Comparison of ENCODE assay signal across 8 cellular contexts in genomic region chr1:228405979-228406265, GRCh38. TPM values are rescaled to one million over a fixed set of nuclear protein-coding genes. Genes with fewer than 3 reads are reported as not detected.
DNase-seq lines count a peak whose midpoint lies in the region; ATAC-seq, FAIRE-seq and TF ChIP-seq lines count a peak whose summit lies in the region.

No MANE protein-coding gene starts in this region.

- H3K9me3 Mint-ChIP-seq in activated T-cell treated with anti-CD3 and anti-CD28 coated beads, Interleukin-2, amount 50 U/mL, for 72 hours = no peaks in the 10 kb centered on the region
- H3K9me3 Mint-ChIP-seq in astrocyte (ENCODE audit: unreplicated experiment) = no peaks in the 10 kb centered on the region

- no peak for DNase-seq in activated T-cell treated with anti-CD3 and anti-CD28 coated beads, Interleukin-2, amount 50 U/mL, for 72 hours
- no peak for DNase-seq in activated T-cell treated with anti-CD3 and anti-CD28 coated beads, Interleukin-2, amount 50 U/mL, for 1 hour
- DNase-seq in astrocyte (ENCODE audit: low read depth) (peak; percentile 27), upper lobe of right lung (no peak), GM19240 (ENCODE audit: insufficient read length, low spot score) (no peak), activated gamma-delta T cell treated with Interleukin-2 at 50 U/mL for 16 hours (no peak)

- no peak for TF ChIP-seq RAD21 in liver (IDR thresholded peaks at IDR 0.05)

- no peaks in the 10 kb centered on the region for H3K27me3 Mint-ChIP-seq in activated T-cell treated with anti-CD3 and anti-CD28 coated beads, Interleukin-2, amount 50 U/mL, for 72 hours (ENCODE audit: low read depth)
- H3K27me3 Mint-ChIP-seq in astrocyte (ENCODE audit: low read depth, unreplicated experiment) = no peaks in the 10 kb centered on the region

- H3K36me3 ChIP-seq in astrocyte (ENCODE audit: insufficient read depth, low read length) = peaks cover 2% of the 10 kb centered on the region
- H3K36me3 ChIP-seq in liver (ENCODE audit: control insufficient read depth in 4 of 4, insufficient read depth in 3 of 4, low read depth in 1 of 4, low read length in 3 of 4) = peaks cover 0 to under 1% (median 0%) of the 10 kb centered on the region in 4 donors
- peaks cover 6% of the 10 kb centered on the region for H3K36me3 ChIP-seq in upper lobe of right lung

- H3K4me3 ChIP-seq in astrocyte (ENCODE audit: insufficient read depth, low read depth, low read length) (peak overlapping the region; percentile 73), liver (ENCODE audit: low read depth in 1 of 3, low read length in 3 of 3) (peak overlapping the region; percentile 78 to 94 (median 91)), upper lobe of right lung (peak overlapping the region; percentile 80)

- WGBS in liver = 1% methylated on average over 25 of the region's 25 CpGs

- TF ChIP-seq CTCF in astrocyte (IDR thresholded peaks at IDR 0.05; ENCODE audit: insufficient read depth, low read depth, low read length) (no peak), liver (IDR thresholded peaks at IDR 0.05; ENCODE audit: low read depth, low read length, missing input control) (no peak), upper lobe of right lung (IDR thresholded peaks at IDR 0.05) (no peak)

- H3K79me2 ChIP-seq in astrocyte (ENCODE audit: insufficient read depth, low read length) = peaks cover 73% of the 10 kb centered on the region

- H3K9me3 ChIP-seq in astrocyte (ENCODE audit: insufficient read depth, low read depth, low read length) = no peaks in the 10 kb centered on the region
- no peaks in the 10 kb centered on the region for H3K9me3 ChIP-seq in liver (ENCODE audit: control insufficient read depth in 4 of 4, low read length in 3 of 4)
- H3K9me3 ChIP-seq in upper lobe of right lung = no peaks in the 10 kb centered on the region

- FAIRE-seq in astrocyte (lab: Jason Lieb, UNC) = no peak

- H3K4me2 ChIP-seq in astrocyte (ENCODE audit: low read length) = peak overlapping the region; percentile 98

- intact Hi-C loops in upper lobe of right lung (cut with DNase I) = no loop called here

- peaks cover 8% of the 10 kb centered on the region in 2 donors for H3K36me3 Mint-ChIP-seq in activated T-cell treated with anti-CD3 and anti-CD28 coated beads, Interleukin-2, amount 50 U/mL, for 72 hours (ENCODE audit: insufficient read depth in 2 of 2)
- peaks cover 8% of the 10 kb centered on the region for H3K36me3 Mint-ChIP-seq in astrocyte (ENCODE audit: low read depth, unreplicated experiment)

- no peak for ATAC-seq in activated T-cell treated with anti-CD3 and anti-CD28 coated beads, Interleukin-2, amount 50 U/mL, for 72 hours (replicated peaks in 1 of 2)
- ATAC-seq in HG03354 (IDR thresholded peaks at IDR 0.05; ENCODE audit: poor library complexity, severe bottlenecking, unreplicated experiment) = peak; percentile 27
- peak; percentile 27 for ATAC-seq in upper lobe of right lung

- peaks cover 58% of the 10 kb centered on the region for H3K4me1 Mint-ChIP-seq in activated T-cell treated with anti-CD3 and anti-CD28 coated beads, Interleukin-2, amount 50 U/mL, for 72 hours (ENCODE audit: low read depth)
- peaks cover 7% of the 10 kb centered on the region for H3K4me1 Mint-ChIP-seq in astrocyte (ENCODE audit: low read depth, unreplicated experiment)

- H3K27ac ChIP-seq in astrocyte (ENCODE audit: low read depth, low read length) = peak overlapping the region; percentile 60
- H3K27ac ChIP-seq in liver (ENCODE audit: low read depth in 1 of 2, low read length in 2 of 2) = no peak overlapping the region
- peak overlapping the region; percentile 87 for H3K27ac ChIP-seq in upper lobe of right lung

- peaks cover 69% of the 10 kb centered on the region for H4K20me1 ChIP-seq in astrocyte (ENCODE audit: insufficient read depth, low read length)

- H3K9ac ChIP-seq in astrocyte (ENCODE audit: low read length) (peak overlapping the region; percentile 84), liver (ENCODE audit: low read depth in 1 of 2, low read length in 2 of 2) (peak overlapping the region in 1 of 2 donors; percentile 22)

- no peaks in the 10 kb centered on the region for H3K27me3 ChIP-seq in astrocyte (ENCODE audit: insufficient read depth, low read length)
- no peaks in the 10 kb centered on the region for H3K27me3 ChIP-seq in liver (ENCODE audit: control insufficient read depth in 4 of 4, insufficient read depth in 4 of 4, low read length in 3 of 4)
- H3K27me3 ChIP-seq in upper lobe of right lung = no peaks in the 10 kb centered on the region

- peak overlapping the region; percentile 91 for H3K27ac Mint-ChIP-seq in activated T-cell treated with anti-CD3 and anti-CD28 coated beads, Interleukin-2, amount 50 U/mL, for 72 hours
- peak overlapping the region; percentile 93 for H3K27ac Mint-ChIP-seq in astrocyte (ENCODE audit: unreplicated experiment)

- H3K4me3 Mint-ChIP-seq in activated T-cell treated with anti-CD3 and anti-CD28 coated beads, Interleukin-2, amount 50 U/mL, for 72 hours = peak overlapping the region; percentile 93 to 96
- H3K4me3 Mint-ChIP-seq in astrocyte (ENCODE audit: unreplicated experiment) = peak overlapping the region; percentile 98

- H2AFZ ChIP-seq in astrocyte (ENCODE audit: low read depth, low read length) = peak overlapping the region; percentile 76

- peaks cover 24% of the 10 kb centered on the region for H3K4me1 ChIP-seq in astrocyte (ENCODE audit: insufficient read depth, low read length)
- H3K4me1 ChIP-seq in liver (ENCODE audit: control insufficient read depth in 4 of 4, insufficient read depth in 4 of 4, low read length in 3 of 4) = peaks cover 8 to 20% (median 15%) of the 10 kb centered on the region in 4 donors
- peaks cover 32% of the 10 kb centered on the region for H3K4me1 ChIP-seq in upper lobe of right lung

TF ChIP-seq in liver, 16 proteins besides CTCF, POLR2A, EP300 and RAD21:
- no peak for TF ChIP-seq JUND (IDR thresholded peaks at IDR 0.05)
- TF ChIP-seq, protein P1, sequence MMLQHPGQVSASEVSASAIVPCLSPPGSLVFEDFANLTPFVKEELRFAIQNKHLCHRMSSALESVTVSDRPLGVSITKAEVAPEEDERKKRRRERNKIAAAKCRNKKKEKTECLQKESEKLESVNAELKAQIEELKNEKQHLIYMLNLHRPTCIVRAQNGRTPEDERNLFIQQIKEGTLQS (IDR thresholded peaks at IDR 0.05) = no peak
- no peak for TF ChIP-seq ZBTB33 (IDR thresholded peaks at IDR 0.05)
- no peak for TF ChIP-seq YY1 (IDR thresholded peaks at IDR 0.05)

RNA-seq across cellular contexts. Expression of gene TRIM11, which starts 0.7 kb away (rescaled TPM):
- 10 to 100 TPM; 43.5 to 51.4 TPM for total RNA-seq in activated T-cell treated with anti-CD3 and anti-CD28 coated beads, Interleukin-2, amount 50 U/mL, for 72 hours
- total RNA-seq in astrocyte = 25.7 and 32.2 TPM in 2 replicates
- total RNA-seq in liver = 10 to 100 TPM in 1 of 2 donors, 1 to 10 TPM in 1; 8.9 to 15.8 TPM
- 1 to 10 TPM; 2.6 to 5.7 TPM for polyA plus RNA-seq in liver
- total RNA-seq in upper lobe of right lung = 22.8 TPM

RNA-seq across cellular contexts. Expression of gene TRIM17, which starts 10.7 kb away (rescaled TPM):
- 1 to 10 TPM; 1.6 to 6.2 TPM for total RNA-seq in activated T-cell treated with anti-CD3 and anti-CD28 coated beads, Interleukin-2, amount 50 U/mL, for 72 hours
- total RNA-seq in astrocyte (0.82 and 1.5 TPM in 2 replicates), liver (under 1 TPM in 1 of 2 donors, not detected in 1; 0.08 TPM), upper lobe of right lung (2.6 TPM)
- polyA plus RNA-seq in liver = under 1 TPM in 1 of 2 donors, not detected in 1; 0.49 TPM

Comparison
In these comparisons a context has a peak if more than half of its experiments do, and no peak if none do; other contexts are left out.
1. ATAC-seq: peak in HG03354 (single experiment) and upper lobe of right lung (single experiment); none in activated T-cell treated with anti-CD3 and anti-CD28 coated beads, Interleukin-2, amount 50 U/mL, for 72 hours (0 of 2).
2. H3K27ac ChIP-seq: peak in astrocyte (single experiment) and upper lobe of right lung (single experiment); none in liver (0 of 2).
3. Peak in every context shown above with its lines, with median percentiles within 50 percentile points of each other: H3K4me3 ChIP-seq.